In genomic region chr22:19909350-19910179, GRCh38 we compare ENCODE assay signal across 8 cellular contexts. TPM values are rescaled to one million over a fixed set of nuclear protein-coding genes. Genes with fewer than 3 reads are reported as not detected.
A peak's percentile ranks its signal among the peaks of the same experiment; 100 is the strongest.
DNase-seq lines count a peak whose midpoint lies in the region; ATAC-seq and TF ChIP-seq lines count a peak whose summit lies in the region.

No MANE protein-coding gene starts in this region.

- peaks cover 14% of the 10 kb centered on the region for H3K36me3 Mint-ChIP-seq in activated naive CD4-positive, alpha-beta T cell treated with anti-CD3 and anti-CD28 coated beads, Interleukin-2, amount 50 U/mL, for 24 hours

- H3K27ac Mint-ChIP-seq in activated naive CD4-positive, alpha-beta T cell treated with anti-CD3 and anti-CD28 coated beads, Interleukin-2, amount 50 U/mL, for 24 hours = peak overlapping the region; percentile 73

- H3K4me3 ChIP-seq in upper lobe of right lung = no peak overlapping the region

- no peaks in the 10 kb centered on the region for H3K27me3 Mint-ChIP-seq in activated naive CD4-positive, alpha-beta T cell treated with anti-CD3 and anti-CD28 coated beads, Interleukin-2, amount 50 U/mL, for 24 hours

- intact Hi-C loops in Right ventricle myocardium superior (cut with DNase I) = loop anchor here (2.0 kb wide), 1 partner anchor 179 kb away; no protein-coding TSS in a partner anchor
- intact Hi-C loops in posterior vena cava (cut with DNase I) = loop anchor here (2.0 kb wide), 1 partner anchor 179 kb away; no protein-coding TSS in a partner anchor
- intact Hi-C loops in upper lobe of right lung (cut with DNase I) = loop anchor here (5.0 kb wide), 1 partner anchor 177 kb away; no protein-coding TSS in a partner anchor

- H3K4me1 ChIP-seq in upper lobe of right lung = no peaks in the 10 kb centered on the region

- no peaks in the 10 kb centered on the region for H3K27me3 ChIP-seq in upper lobe of right lung

- H3K27ac ChIP-seq in upper lobe of right lung = no peak overlapping the region

- peaks cover 42% of the 10 kb centered on the region for H3K36me3 ChIP-seq in upper lobe of right lung

- H3K9me3 ChIP-seq in upper lobe of right lung = no peaks in the 10 kb centered on the region

- H3K4me1 Mint-ChIP-seq in activated naive CD4-positive, alpha-beta T cell treated with anti-CD3 and anti-CD28 coated beads, Interleukin-2, amount 50 U/mL, for 24 hours = peaks cover 6% of the 10 kb centered on the region

- TF ChIP-seq CTCF in upper lobe of right lung (IDR thresholded peaks at IDR 0.05) = peak; percentile 85

- DNase-seq in ELF-1 (ENCODE audit: low read depth, low spot score) (peak; percentile 84), MV-4-11 (lab: John Stamatoyannopoulos, UW) (peak; percentile 68), SKM-1 treated with dmso at 0.1 percent for 144 hours (lab: John Stamatoyannopoulos, UW; ENCODE audit: unreplicated experiment) (peak; percentile 62), Right ventricle myocardium superior (peak; percentile 91), posterior vena cava (ENCODE audit: low spot score) (peak; percentile 93), upper lobe of right lung (peak; percentile 88)

- ATAC-seq in Right ventricle myocardium superior (ENCODE audit: poor library complexity) = peak; percentile 95
- peak; percentile 95 for ATAC-seq in upper lobe of right lung
- no peak for ATAC-seq in GM18498 (IDR thresholded peaks at IDR 0.05; ENCODE audit: unreplicated experiment)

- H3K9me3 Mint-ChIP-seq in activated naive CD4-positive, alpha-beta T cell treated with anti-CD3 and anti-CD28 coated beads, Interleukin-2, amount 50 U/mL, for 24 hours = no peaks in the 10 kb centered on the region

- no peak overlapping the region for H3K4me3 Mint-ChIP-seq in activated naive CD4-positive, alpha-beta T cell treated with anti-CD3 and anti-CD28 coated beads, Interleukin-2, amount 50 U/mL, for 24 hours

RNA-seq across cellular contexts. Expression of gene COMT, which starts 32.0 kb away (rescaled TPM):
- total RNA-seq in Right ventricle myocardium superior (75.3 TPM), posterior vena cava (10 to 100 TPM; 81.7 to 95.4 TPM), upper lobe of right lung (175 TPM)

RNA-seq across cellular contexts. Expression of gene TXNRD2, which starts 32.1 kb away (rescaled TPM):
- 40.4 TPM for total RNA-seq in Right ventricle myocardium superior
- 10 to 100 TPM; 13.9 to 19.2 TPM for total RNA-seq in posterior vena cava
- total RNA-seq in upper lobe of right lung = 40.7 TPM

RNA-seq across cellular contexts. Expression of gene GNB1L, which starts 54.9 kb away (rescaled TPM):
- total RNA-seq in Right ventricle myocardium superior (2.5 TPM), posterior vena cava (1 to 10 TPM; 3.6 to 3.9 TPM), upper lobe of right lung (7.8 TPM)

RNA-seq across cellular contexts. Expression of gene RTL10, which starts 54.9 kb away (rescaled TPM):
- total RNA-seq in Right ventricle myocardium superior (6.2 TPM), posterior vena cava (1 to 10 TPM; 7.6 to 8.6 TPM), upper lobe of right lung (20.5 TPM)
